ENCODE assay signal across 1 cellular context in the genomic region with DNA sequence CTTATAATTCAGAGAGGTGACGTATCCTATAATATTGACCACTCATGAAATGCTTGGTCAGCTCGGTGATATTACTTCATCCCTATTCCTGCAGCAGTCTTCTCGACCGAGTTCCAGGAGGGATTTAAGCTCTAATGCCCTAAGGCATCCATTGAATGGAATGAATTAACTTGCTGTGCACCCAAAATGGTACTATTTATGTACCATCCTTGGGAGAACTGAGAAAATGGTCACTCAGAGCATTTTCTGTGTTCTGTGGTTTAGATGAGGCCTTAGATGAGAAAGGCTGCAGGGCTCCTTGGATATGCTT.
TF ChIP-seq lines count a peak whose summit lies in the region.

No MANE protein-coding gene starts in this region.

TF ChIP-seq in SK-N-SH, 30 proteins besides CTCF, POLR2A, EP300 and RAD21 (continued from another document):
- TF ChIP-seq, protein P1, sequence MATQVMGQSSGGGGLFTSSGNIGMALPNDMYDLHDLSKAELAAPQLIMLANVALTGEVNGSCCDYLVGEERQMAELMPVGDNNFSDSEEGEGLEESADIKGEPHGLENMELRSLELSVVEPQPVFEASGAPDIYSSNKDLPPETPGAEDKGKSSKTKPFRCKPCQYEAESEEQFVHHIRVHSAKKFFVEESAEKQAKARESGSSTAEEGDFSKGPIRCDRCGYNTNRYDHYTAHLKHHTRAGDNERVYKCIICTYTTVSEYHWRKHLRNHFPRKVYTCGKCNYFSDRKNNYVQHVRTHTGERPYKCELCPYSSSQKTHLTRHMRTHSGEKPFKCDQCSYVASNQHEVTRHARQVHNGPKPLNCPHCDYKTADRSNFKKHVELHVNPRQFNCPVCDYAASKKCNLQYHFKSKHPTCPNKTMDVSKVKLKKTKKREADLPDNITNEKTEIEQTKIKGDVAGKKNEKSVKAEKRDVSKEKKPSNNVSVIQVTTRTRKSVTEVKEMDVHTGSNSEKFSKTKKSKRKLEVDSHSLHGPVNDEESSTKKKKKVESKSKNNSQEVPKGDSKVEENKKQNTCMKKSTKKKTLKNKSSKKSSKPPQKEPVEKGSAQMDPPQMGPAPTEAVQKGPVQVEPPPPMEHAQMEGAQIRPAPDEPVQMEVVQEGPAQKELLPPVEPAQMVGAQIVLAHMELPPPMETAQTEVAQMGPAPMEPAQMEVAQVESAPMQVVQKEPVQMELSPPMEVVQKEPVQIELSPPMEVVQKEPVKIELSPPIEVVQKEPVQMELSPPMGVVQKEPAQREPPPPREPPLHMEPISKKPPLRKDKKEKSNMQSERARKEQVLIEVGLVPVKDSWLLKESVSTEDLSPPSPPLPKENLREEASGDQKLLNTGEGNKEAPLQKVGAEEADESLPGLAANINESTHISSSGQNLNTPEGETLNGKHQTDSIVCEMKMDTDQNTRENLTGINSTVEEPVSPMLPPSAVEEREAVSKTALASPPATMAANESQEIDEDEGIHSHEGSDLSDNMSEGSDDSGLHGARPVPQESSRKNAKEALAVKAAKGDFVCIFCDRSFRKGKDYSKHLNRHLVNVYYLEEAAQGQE (IDR thresholded peaks at IDR 0.05; ENCODE audit: low read depth, low read length): no peak
- TF ChIP-seq YY1 (IDR thresholded peaks at IDR 0.05; ENCODE audit: low read depth): no peak
- TF ChIP-seq POLR2AphosphoS5 (IDR thresholded peaks at IDR 0.05; ENCODE audit: low read depth, low read length): no peak
- TF ChIP-seq RXRA (IDR thresholded peaks at IDR 0.05; ENCODE audit: borderline replicate concordance, low read depth): no peak
- no peak for TF ChIP-seq SIN3A (IDR thresholded peaks at IDR 0.05; ENCODE audit: borderline replicate concordance, low read depth, low read length)
- TF ChIP-seq NRF1 (IDR thresholded peaks at IDR 0.05; ENCODE audit: low read depth, low read length): no peak
- TF ChIP-seq, protein P2, sequence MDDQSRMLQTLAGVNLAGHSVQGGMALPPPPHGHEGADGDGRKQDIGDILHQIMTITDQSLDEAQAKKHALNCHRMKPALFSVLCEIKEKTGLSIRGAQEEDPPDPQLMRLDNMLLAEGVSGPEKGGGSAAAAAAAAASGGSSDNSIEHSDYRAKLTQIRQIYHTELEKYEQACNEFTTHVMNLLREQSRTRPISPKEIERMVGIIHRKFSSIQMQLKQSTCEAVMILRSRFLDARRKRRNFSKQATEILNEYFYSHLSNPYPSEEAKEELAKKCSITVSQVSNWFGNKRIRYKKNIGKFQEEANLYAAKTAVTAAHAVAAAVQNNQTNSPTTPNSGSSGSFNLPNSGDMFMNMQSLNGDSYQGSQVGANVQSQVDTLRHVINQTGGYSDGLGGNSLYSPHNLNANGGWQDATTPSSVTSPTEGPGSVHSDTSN (IDR thresholded peaks at IDR 0.05): no peak
- no peak for TF ChIP-seq ELF1 (IDR thresholded peaks at IDR 0.05)
- TF ChIP-seq TEAD4 (IDR thresholded peaks at IDR 0.05; ENCODE audit: borderline replicate concordance, insufficient read depth): no peak
- TF ChIP-seq RCOR1 (IDR thresholded peaks at IDR 0.05; ENCODE audit: low read length): no peak
- no peak for TF ChIP-seq EZH2phosphoT487 (IDR thresholded peaks at IDR 0.05; ENCODE audit: borderline replicate concordance, low read depth)
- TF ChIP-seq MEF2A (IDR thresholded peaks at IDR 0.05; ENCODE audit: borderline replicate concordance, low read depth): no peak
- TF ChIP-seq, protein P3, sequence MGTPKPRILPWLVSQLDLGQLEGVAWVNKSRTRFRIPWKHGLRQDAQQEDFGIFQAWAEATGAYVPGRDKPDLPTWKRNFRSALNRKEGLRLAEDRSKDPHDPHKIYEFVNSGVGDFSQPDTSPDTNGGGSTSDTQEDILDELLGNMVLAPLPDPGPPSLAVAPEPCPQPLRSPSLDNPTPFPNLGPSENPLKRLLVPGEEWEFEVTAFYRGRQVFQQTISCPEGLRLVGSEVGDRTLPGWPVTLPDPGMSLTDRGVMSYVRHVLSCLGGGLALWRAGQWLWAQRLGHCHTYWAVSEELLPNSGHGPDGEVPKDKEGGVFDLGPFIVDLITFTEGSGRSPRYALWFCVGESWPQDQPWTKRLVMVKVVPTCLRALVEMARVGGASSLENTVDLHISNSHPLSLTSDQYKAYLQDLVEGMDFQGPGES (IDR thresholded peaks at IDR 0.05; ENCODE audit: low read depth, low read length): no peak
- TF ChIP-seq, protein P4, sequence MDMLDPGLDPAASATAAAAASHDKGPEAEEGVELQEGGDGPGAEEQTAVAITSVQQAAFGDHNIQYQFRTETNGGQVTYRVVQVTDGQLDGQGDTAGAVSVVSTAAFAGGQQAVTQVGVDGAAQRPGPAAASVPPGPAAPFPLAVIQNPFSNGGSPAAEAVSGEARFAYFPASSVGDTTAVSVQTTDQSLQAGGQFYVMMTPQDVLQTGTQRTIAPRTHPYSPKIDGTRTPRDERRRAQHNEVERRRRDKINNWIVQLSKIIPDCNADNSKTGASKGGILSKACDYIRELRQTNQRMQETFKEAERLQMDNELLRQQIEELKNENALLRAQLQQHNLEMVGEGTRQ (IDR thresholded peaks at IDR 0.05; ENCODE audit: borderline replicate concordance, low read depth, low read length): no peak
